In the genomic region with DNA sequence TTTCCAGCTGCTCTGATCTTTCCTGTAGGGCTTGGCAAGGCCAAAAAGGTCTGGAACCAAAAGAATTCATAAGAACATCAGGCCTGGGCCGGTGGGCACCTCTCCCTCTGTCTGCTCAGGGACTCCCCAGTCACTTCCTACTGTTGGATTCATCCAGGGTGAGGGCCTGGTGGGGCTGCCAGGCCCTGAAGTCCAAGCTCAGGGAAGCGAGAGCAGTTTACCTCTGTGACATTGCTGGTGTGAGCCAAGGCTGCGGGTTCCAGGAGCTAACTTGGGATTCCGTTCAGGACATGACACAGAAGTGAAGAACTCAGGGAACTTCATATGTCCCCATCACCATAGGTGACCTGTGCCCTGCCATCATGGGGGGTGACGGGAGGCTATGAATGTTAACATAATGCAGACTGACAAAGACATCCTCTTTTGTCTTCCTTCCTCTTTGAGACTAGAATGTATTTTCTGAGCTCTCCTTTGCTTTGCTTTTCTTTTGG, we compare ENCODE assay signal across 8 cellular contexts.
DNase-seq lines count a peak whose midpoint lies in the region; ATAC-seq, FAIRE-seq and TF ChIP-seq lines count a peak whose summit lies in the region.

No MANE protein-coding gene starts in this region.

- TF ChIP-seq CTCF in A549 (IDR thresholded peaks at IDR 0.05) = no peak
- no peak for TF ChIP-seq CTCF in KMS-11 (conservative IDR thresholded peaks at IDR 0.05; ENCODE audit: low read depth, low read length)

- H3K4me3 Mint-ChIP-seq in naive B cell = peak overlapping the region in 7 of 8 donors; percentile 81 to 93 (median 87)

- H3K4me3 ChIP-seq in A549 (peak overlapping the region; percentile 43; the same call in 2 of the 3 replicates), KMS-11 (IDR thresholded peaks at IDR 0.05; ENCODE audit: insufficient read depth, low read depth, low read length) (no peak overlapping the region)

- no peaks in the 10 kb centered on the region for H3K79me2 ChIP-seq in KMS-11 (ENCODE audit: insufficient read depth, low read depth)

- no peak for TF ChIP-seq EP300 in A549 (IDR thresholded peaks at IDR 0.05)

- no peaks in the 10 kb centered on the region for H3K36me3 Mint-ChIP-seq in naive B cell

- no peaks in the 10 kb centered on the region for H3K9me3 Mint-ChIP-seq in naive B cell

- no peaks in the 10 kb centered on the region for H3K36me3 ChIP-seq in KMS-11 (ENCODE audit: insufficient read depth)

- H3K27ac Mint-ChIP-seq in naive B cell = peak overlapping the region in 5 of 6 donors; percentile 89 to 97 (median 96)

- H3K4me1 Mint-ChIP-seq in naive B cell = peaks cover 30 to 49% (median 42%) of the 10 kb centered on the region in 3 donors

- CTCF ChIA-PET in A549 (lab: Yijun Ruan, JAX) = interaction anchor here (0.7 to 5.3 kb wide), 30 partner anchors 8 to 527 kb away, joined by 3 to 37 read pairs (median 4); partner anchors contain the start of gene SERTAD2

- H3K4me2 ChIP-seq in A549 (peak overlapping the region; percentile 73), KMS-11 (peak overlapping the region; percentile 87)

- TF ChIP-seq POLR2A in A549 (IDR thresholded peaks at IDR 0.05; ENCODE audit: low read length) = no peak
- TF ChIP-seq POLR2A in GM18505 (IDR thresholded peaks at IDR 0.05; ENCODE audit: borderline replicate concordance, extremely low read depth, insufficient read depth, insufficient read length) = no peak

- peaks cover 4% of the 10 kb centered on the region; the same call in 2 of the 3 replicates for H3K9me3 ChIP-seq in A549

- ATAC-seq in A549 (no peak; a peak in 1 of 6 replicates), naive B cell (ENCODE audit: low read depth in 2 of 2) (peak; percentile 41 to 44), GM21381 (IDR thresholded peaks at IDR 0.05; ENCODE audit: unreplicated experiment) (no peak), GM18868 (IDR thresholded peaks at IDR 0.05; ENCODE audit: unreplicated experiment) (no peak), GM18505 (IDR thresholded peaks at IDR 0.05; ENCODE audit: unreplicated experiment) (no peak)

- no peaks in the 10 kb centered on the region for H3K27me3 Mint-ChIP-seq in naive B cell

- TF ChIP-seq RAD21 in A549 (conservative IDR thresholded peaks at IDR 0.05 in 1 of 2, IDR thresholded peaks at IDR 0.05 in 1 of 2) = no peak

- no peak overlapping the region for H3K9ac ChIP-seq in KMS-11

- H3K4me1 ChIP-seq in A549 (peaks cover 22% of the 10 kb centered on the region), KMS-11 (ENCODE audit: low read depth, poor library complexity, severe bottlenecking) (peaks cover 37% of the 10 kb centered on the region)

- no peak overlapping the region; the same call in 1 of the 2 replicates for H2AFZ ChIP-seq in KMS-11 (ENCODE audit: low read depth)

- no peaks in the 10 kb centered on the region for H3K27me3 ChIP-seq in KMS-11 (ENCODE audit: insufficient read depth, low read depth)

- no peak for FAIRE-seq in A549 (lab: Jason Lieb, UNC)

- no peaks in the 10 kb centered on the region for H4K20me1 ChIP-seq in KMS-11 (ENCODE audit: insufficient read depth)

- H3K27ac ChIP-seq in A549 (peak overlapping the region; percentile 81 to 90), KMS-11 (no peak overlapping the region), cingulate gyrus (ENCODE audit: low read depth, low read length) (peak overlapping the region; percentile 54)

- DNase-seq in A549 (ENCODE audit: low read depth in 1 of 2, low spot score in 1 of 2) = no peak
- peak; percentile 57 for DNase-seq in naive B cell
- DNase-seq in H4 (ENCODE audit: low spot score) = no peak

- WGBS in A549 (ENCODE audit: missing lambda C conversion rate) = 85% methylated on average over 5 of the region's 5 CpGs

- POLR2A ChIA-PET in A549 (lab: Yijun Ruan, JAX) = interaction anchor here (0.6 to 3.3 kb wide), 14 partner anchors 20 to 840 kb away, joined by 3 to 58 read pairs (median 6); partner anchors contain the start of genes AFTPH and SERTAD2

TF ChIP-seq in A549, 52 proteins besides CTCF, POLR2A, EP300 and RAD21:
- no peak for TF ChIP-seq ESRRA (IDR thresholded peaks at IDR 0.05; ENCODE audit: borderline replicate concordance, low read length)
TF ChIP-seq in A549: peak in this region for 0.

Comparison
In these comparisons a context has a peak if more than half of its experiments do, and no peak if none do; other contexts are left out.
1. ATAC-seq: peak in naive B cell (2 of 2); none in A549 (0 of 2), GM21381 (single experiment), GM18868 (single experiment) and GM18505 (single experiment).